In the genomic region with DNA sequence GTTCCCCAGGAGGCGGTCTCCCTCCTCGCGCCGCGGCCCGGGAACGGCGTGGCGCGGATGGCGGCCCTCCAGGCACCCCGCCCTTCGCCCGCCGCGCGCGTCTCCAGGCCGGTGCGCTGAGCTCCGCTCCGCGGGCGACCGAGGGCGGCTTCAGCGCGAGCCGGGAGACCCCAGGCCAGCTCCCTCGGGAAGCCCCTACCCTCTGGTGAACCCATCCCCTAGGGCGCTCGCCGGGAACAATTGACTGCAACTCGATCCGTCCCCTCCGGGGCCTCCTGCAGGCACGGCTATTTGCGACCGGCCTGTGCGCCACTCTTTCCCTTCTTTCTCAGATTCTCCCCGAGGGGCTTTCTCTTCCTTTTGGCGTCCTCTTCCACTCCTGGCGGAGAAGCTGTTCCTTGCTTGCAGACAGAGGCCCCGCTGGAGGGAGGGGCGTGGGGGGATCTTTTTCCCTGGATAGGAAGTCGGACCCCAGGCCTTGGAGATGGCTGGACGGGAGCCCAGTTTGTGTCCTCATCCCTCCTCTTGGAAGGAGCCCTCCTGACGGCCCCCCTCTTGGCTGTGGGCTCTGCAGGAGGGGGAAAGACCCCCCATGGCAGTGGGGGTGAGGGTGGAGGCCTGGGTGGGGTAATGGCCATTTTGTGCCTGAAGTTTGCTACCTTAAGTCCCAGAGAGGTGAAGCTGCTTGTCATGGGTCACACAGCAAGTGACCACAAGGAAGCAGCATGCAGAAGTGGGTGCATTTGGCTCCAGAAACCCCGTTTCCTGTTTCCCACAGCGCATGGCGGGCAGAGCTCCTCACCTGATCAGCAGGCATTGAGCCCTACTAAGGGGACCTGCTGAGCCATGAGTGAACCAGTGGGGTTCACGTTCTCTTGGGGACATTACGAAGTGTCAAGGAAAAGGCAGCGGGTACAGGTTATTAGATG, we compare ENCODE assay signal across 8 cellular contexts. TPM values are rescaled to one million over a fixed set of nuclear protein-coding genes. Genes with fewer than 3 reads are reported as not detected.
A peak's percentile ranks its signal among the peaks of the same experiment; 100 is the strongest.
DNase-seq lines count a peak whose midpoint lies in the region; ATAC-seq, FAIRE-seq and TF ChIP-seq lines count a peak whose summit lies in the region.

No MANE protein-coding gene starts in this region.

- H3K36me3 ChIP-seq in SK-N-MC (ENCODE audit: insufficient read depth, low read length) = no peaks in the 10 kb centered on the region
- H3K36me3 ChIP-seq in endothelial cell of umbilical vein (ENCODE audit: control insufficient read depth in 2 of 2, extremely low read depth in 1 of 2, insufficient read depth in 2 of 2, low read length in 2 of 2) = peaks cover 0 to 2% of the 10 kb centered on the region in 2 experiments

- no peaks in the 10 kb centered on the region for H3K27me3 ChIP-seq in endothelial cell of umbilical vein (ENCODE audit: control insufficient read depth in 2 of 2, insufficient read depth in 2 of 2, low read length in 2 of 2)

- TF ChIP-seq POLR2A in GM18951 (IDR thresholded peaks at IDR 0.05; ENCODE audit: extremely low read depth, insufficient read depth, insufficient read length) (peak; percentile 12), endothelial cell of umbilical vein (IDR thresholded peaks at IDR 0.05; ENCODE audit: low read depth, low read length) (peak; percentile 3)

- H3K27ac Mint-ChIP-seq in natural killer cell treated with Interleukin-12 subunit alpha and Interleukin-12 subunit beta and Interleukin-15 and Interleukin-18, amount 100 ng/mL, for 72 hours = peak overlapping the region; percentile 42 to 50

- no peaks in the 10 kb centered on the region for H3K9me3 Mint-ChIP-seq in natural killer cell treated with Interleukin-12 subunit alpha and Interleukin-12 subunit beta and Interleukin-15 and Interleukin-18, amount 100 ng/mL, for 72 hours

- dilution Hi-C loops in endothelial cell of umbilical vein (cut with MboI; ENCODE audit: extremely low pct_ligation_motif_present, low sequenced_read_pairs) = no loop called here

- intact Hi-C loops in endothelial cell of umbilical vein (cut with micrococcal nuclease) = no loop called here

- peaks cover 19 to 24% of the 10 kb centered on the region in 2 donors for H3K4me1 Mint-ChIP-seq in natural killer cell treated with Interleukin-12 subunit alpha and Interleukin-12 subunit beta and Interleukin-15 and Interleukin-18, amount 100 ng/mL, for 72 hours (ENCODE audit: low read depth in 2 of 2)

- ATAC-seq in natural killer cell treated with Interleukin-12 subunit alpha and Interleukin-12 subunit beta and Interleukin-15 and Interleukin-18, amount 100 ng/mL, for 72 hours = no peak
- ATAC-seq in GM19455 (IDR thresholded peaks at IDR 0.05; ENCODE audit: unreplicated experiment) (no peak), HG02981 (IDR thresholded peaks at IDR 0.05; ENCODE audit: unreplicated experiment) (no peak)

- H3K4me3 ChIP-seq in SK-N-MC = peak overlapping the region; percentile 93
- H3K4me3 ChIP-seq in endothelial cell of umbilical vein (replicated peaks in 1 of 3; ENCODE audit: insufficient read depth in 1 of 3, low read depth in 1 of 3, low read length in 3 of 3) = peak overlapping the region; percentile 20 to 93 (median 85)

- peak; percentile 60 for DNase-seq in AG20443 (ENCODE audit: low spot score)
- DNase-seq in SK-N-MC (ENCODE audit: low read depth, low spot score) = no peak
- DNase-seq in endothelial cell of umbilical vein (ENCODE audit: low read depth, low spot score) = peak; percentile 55
- DNase-seq in natural killer cell treated with Interleukin-12 subunit alpha and Interleukin-12 subunit beta and Interleukin-15 and Interleukin-18, amount 100 ng/mL, for 72 hours (ENCODE audit: low spot score) = no peak
- DNase-seq in HPDE6-E6E7 (ENCODE audit: extremely low spot score) = no peak

- H3K4me1 ChIP-seq in endothelial cell of umbilical vein (ENCODE audit: control insufficient read depth, extremely low read depth, insufficient read depth, low read length) = peaks cover 44% of the 10 kb centered on the region

- peak overlapping the region; percentile 95 for H3K4me2 ChIP-seq in endothelial cell of umbilical vein (ENCODE audit: insufficient read depth, low read length)

- POLR2A ChIA-PET in endothelial cell of umbilical vein (lab: Charles Lee) = interaction anchor here (0.5 to 1.4 kb wide), 4 partner anchors 10 to 71 kb away, joined by 3 to 5 read pairs (median 4); no protein-coding TSS in a partner anchor

- FAIRE-seq in endothelial cell of umbilical vein (lab: Jason Lieb, UNC) = peak; percentile 87

- CTCF ChIA-PET in endothelial cell of umbilical vein (lab: Charles Lee) = interaction anchor here (0.6 to 2.8 kb wide), 8 partner anchors 14 to 110 kb away, joined by 3 to 14 read pairs (median 4); no protein-coding TSS in a partner anchor

- H3K9me1 ChIP-seq in endothelial cell of umbilical vein (replicated peaks; ENCODE audit: control insufficient read depth, extremely low read depth, insufficient read depth, low read length) = no peaks in the 10 kb centered on the region

- H2AFZ ChIP-seq in endothelial cell of umbilical vein (ENCODE audit: low read depth, low read length) = no peak overlapping the region

- H4K20me1 ChIP-seq in endothelial cell of umbilical vein (replicated peaks; ENCODE audit: control insufficient read depth, extremely low read depth, insufficient read depth, low read length) = no peaks in the 10 kb centered on the region

- no peaks in the 10 kb centered on the region for H3K36me3 Mint-ChIP-seq in natural killer cell treated with Interleukin-12 subunit alpha and Interleukin-12 subunit beta and Interleukin-15 and Interleukin-18, amount 100 ng/mL, for 72 hours

- peaks cover 68% of the 10 kb centered on the region for H3K79me2 ChIP-seq in endothelial cell of umbilical vein (ENCODE audit: control insufficient read depth, insufficient read depth, low read length)

- in situ Hi-C loops in GM18951 (cut with MboI; ENCODE audit: low sequenced_read_pairs, unreplicated experiment) = no loop called here

- peak overlapping the region; percentile 78 for H3K4me3 Mint-ChIP-seq in natural killer cell treated with Interleukin-12 subunit alpha and Interleukin-12 subunit beta and Interleukin-15 and Interleukin-18, amount 100 ng/mL, for 72 hours

- peaks cover 14 to 19% of the 10 kb centered on the region in 2 donors for H3K27me3 Mint-ChIP-seq in natural killer cell treated with Interleukin-12 subunit alpha and Interleukin-12 subunit beta and Interleukin-15 and Interleukin-18, amount 100 ng/mL, for 72 hours

- no peak for TF ChIP-seq CTCF in endothelial cell of umbilical vein (IDR thresholded peaks at IDR 0.05; ENCODE audit: extremely low read depth in 1 of 2, insufficient read depth in 1 of 2, low read depth in 1 of 2, low read length in 2 of 2)

- H3K27ac ChIP-seq in SK-N-MC (peak overlapping the region; percentile 68), endothelial cell of umbilical vein (ENCODE audit: insufficient read depth, low read depth, low read length) (peak overlapping the region; percentile 72)

- H3K9ac ChIP-seq in SK-N-MC (ENCODE audit: insufficient read length) (peak overlapping the region; percentile 71), endothelial cell of umbilical vein (replicated peaks; ENCODE audit: extremely low read depth, insufficient read depth, low read length) (peak overlapping the region; percentile 82)

- no TSS peak for BruUV-seq in endothelial cell of umbilical vein (replicated peaks; lab: Mats Ljungman, UMichigan)

- H3K9me3 ChIP-seq in SK-N-MC (ENCODE audit: low read depth, low read length) (no peaks in the 10 kb centered on the region), endothelial cell of umbilical vein (replicated peaks; ENCODE audit: control insufficient read depth, insufficient read depth, low read length) (no peaks in the 10 kb centered on the region)

TF ChIP-seq in endothelial cell of umbilical vein, 7 proteins besides CTCF, POLR2A, EP300 and RAD21:
- TF ChIP-seq, protein P1, sequence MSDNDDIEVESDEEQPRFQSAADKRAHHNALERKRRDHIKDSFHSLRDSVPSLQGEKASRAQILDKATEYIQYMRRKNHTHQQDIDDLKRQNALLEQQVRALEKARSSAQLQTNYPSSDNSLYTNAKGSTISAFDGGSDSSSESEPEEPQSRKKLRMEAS (IDR thresholded peaks at IDR 0.05; ENCODE audit: insufficient read depth, insufficient read length) = no peak
- TF ChIP-seq FOS (IDR thresholded peaks at IDR 0.05; ENCODE audit: borderline replicate concordance, insufficient read depth, low read length) (no peak), POLR2AphosphoS5 (IDR thresholded peaks at IDR 0.05; ENCODE audit: insufficient read depth, low read depth, low read length) (no peak), JUN (IDR thresholded peaks at IDR 0.05; ENCODE audit: borderline replicate concordance, insufficient read depth, insufficient read length, low read depth) (no peak), MYC (IDR thresholded peaks at IDR 0.05; ENCODE audit: low read depth, low read length) (no peak), GATA2 (IDR thresholded peaks at IDR 0.05; ENCODE audit: insufficient read depth, insufficient read length, low read depth, low read length) (no peak), EZH2 (IDR thresholded peaks at IDR 0.05; ENCODE audit: borderline replicate concordance, low read depth, low read length, severe bottlenecking) (no peak)

RNA-seq across cellular contexts. Expression of a gene that starts 2.3 kb away (rescaled TPM):
- 456 and 487 TPM in 2 replicates for total RNA-seq in endothelial cell of umbilical vein
- 339 and 407 TPM in 2 replicates for polyA plus RNA-seq in endothelial cell of umbilical vein
- polyA plus RNA-seq in endothelial cell of umbilical vein (2011; cell fraction: cytosol; rRNA removed) = 155 and 249 TPM in 2 replicates
- 105 and 109 TPM in 2 replicates for polyA plus RNA-seq in endothelial cell of umbilical vein (2011; cell fraction: nucleus; rRNA removed)
- 157 and 195 TPM in 2 replicates for polyA plus RNA-seq in endothelial cell of umbilical vein (2012)
- 156 and 210 TPM in 2 replicates for polyA minus RNA-seq in endothelial cell of umbilical vein
- 151 TPM for polyA minus RNA-seq in endothelial cell of umbilical vein (2011; cell fraction: cytosol; rRNA and poly(A)+ RNA removed)
- polyA minus RNA-seq in endothelial cell of umbilical vein (2011; cell fraction: nucleus; rRNA and poly(A)+ RNA removed) = 48.7 and 105 TPM in 2 replicates
- total RNA-seq in natural killer cell treated with Interleukin-12 subunit alpha and Interleukin-12 subunit beta and Interleukin-15 and Interleukin-18, amount 100 ng/mL, for 72 hours = 10 to 100 TPM; 15.6 to 32.1 TPM

Comparison
In these comparisons a context has a peak if more than half of its experiments do, and no peak if none do; other contexts are left out.
1. DNase-seq: peak in AG20443 (single experiment) and endothelial cell of umbilical vein (single experiment); none in SK-N-MC (single experiment), natural killer cell treated with Interleukin-12 subunit alpha and Interleukin-12 subunit beta and Interleukin-15 and Interleukin-18, amount 100 ng/mL, for 72 hours (single experiment) and HPDE6-E6E7 (single experiment).
2. RNA of a gene that starts 2.3 kb away (total RNA-seq): 456 to 487 TPM in endothelial cell of umbilical vein; 15.6 to 32.1 TPM in natural killer cell treated with Interleukin-12 subunit alpha and Interleukin-12 subunit beta and Interleukin-15 and Interleukin-18, amount 100 ng/mL, for 72 hours; every median in the first group is over 10 times any median in the second.